In the genomic region with DNA sequence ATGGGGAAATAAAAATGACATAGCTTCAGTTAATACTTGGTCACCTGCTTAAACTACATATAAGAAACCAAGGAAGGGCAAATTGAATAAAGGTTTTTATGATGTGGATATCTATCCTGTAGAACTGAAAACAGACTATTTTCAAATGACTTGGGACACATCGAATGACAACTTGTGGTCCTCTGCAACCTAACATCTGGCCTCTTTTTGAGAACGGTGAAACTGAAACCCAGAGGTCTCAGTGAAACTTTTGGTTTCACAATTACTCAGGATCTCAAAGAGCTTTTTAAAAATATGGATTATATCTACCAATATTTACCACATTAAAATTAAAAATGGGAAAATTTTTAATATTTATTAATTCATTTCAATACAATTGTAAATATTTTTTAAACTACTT, we compare ENCODE assay signal across 1 cellular context.
TF ChIP-seq lines count a peak whose summit lies in the region.

No MANE protein-coding gene starts in this region.

TF ChIP-seq in GM12878, 131 proteins besides CTCF, POLR2A, EP300 and RAD21 (continued from another document):
- peak in 1 of 2 experiments; percentile 32; a peak in 2 of 4 replicates for TF ChIP-seq BHLHE40 (IDR thresholded peaks at IDR 0.05; ENCODE audit: borderline replicate concordance in 1 of 2, low read depth in 2 of 2, low read length in 1 of 2)
